In the genomic region with DNA sequence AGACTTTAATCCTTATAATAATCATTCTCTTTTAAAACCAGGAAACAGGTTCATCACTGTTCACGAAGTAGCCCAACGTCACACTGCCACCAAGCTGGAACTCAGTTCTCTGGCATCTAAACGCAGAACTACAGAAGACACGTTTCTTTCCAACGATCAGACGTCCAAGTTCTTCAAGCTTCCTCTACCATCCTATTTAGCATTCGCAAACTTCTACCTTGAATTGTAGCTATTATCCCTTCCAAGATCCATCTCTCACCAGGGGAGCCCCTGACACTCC, we compare ENCODE assay signal across 8 cellular contexts. TPM values are rescaled to one million over a fixed set of nuclear protein-coding genes. Genes with fewer than 3 reads are reported as not detected.
A peak's percentile ranks its signal among the peaks of the same experiment; 100 is the strongest.
DNase-seq lines count a peak whose midpoint lies in the region; ATAC-seq and TF ChIP-seq lines count a peak whose summit lies in the region.

No MANE protein-coding gene starts in this region.

- peak overlapping the region; percentile 100 for H2BK5ac ChIP-seq in trophoblast cell (ENCODE audit: low read depth, low read length, poor library complexity)

- H3K4me3 Mint-ChIP-seq in activated naive CD8-positive, alpha-beta T cell = peak overlapping the region; percentile 93

- H3K27me3 Mint-ChIP-seq in activated naive CD8-positive, alpha-beta T cell = no peaks in the 10 kb centered on the region

- H3K4me1 ChIP-seq in heart left ventricle (peaks cover 0 to 26% (median 10%) of the 10 kb centered on the region in 12 donors), trophoblast cell (ENCODE audit: control insufficient read depth in 1 of 2, insufficient read depth in 2 of 2, low read length in 2 of 2) (peaks cover 2 to 13% of the 10 kb centered on the region in 2 experiments)

- H3K27me3 ChIP-seq in heart left ventricle (no peaks in the 10 kb centered on the region), trophoblast cell (ENCODE audit: insufficient read depth, low read length) (no peaks in the 10 kb centered on the region)

- DNase-seq in A172 (ENCODE audit: low spot score) (peak; percentile 71), GM10266 (ENCODE audit: extremely low spot score) (peak; percentile 19), NCI-H460 (ENCODE audit: extremely low read depth, low read depth) (peak; percentile 47), heart left ventricle (peak in 3 of 5 donors; percentile 37 to 48 (median 38)), trophoblast cell (peak in 1 of 2 donors; percentile 34)
- no peak for DNase-seq in stimulated activated CD4-positive, alpha-beta T cell treated with anti-CD3 and anti-CD28 coated beads, Interleukin-4, amount 100 ng/mL, for 24 hours

- H2BK12ac ChIP-seq in trophoblast cell (ENCODE audit: low read length) = peak overlapping the region; percentile 98

- H3K79me1 ChIP-seq in trophoblast cell (ENCODE audit: low read length) = peaks cover 12% of the 10 kb centered on the region

- no peaks in the 10 kb centered on the region for H3K9me3 ChIP-seq in heart left ventricle
- H3K9me3 ChIP-seq in trophoblast cell (ENCODE audit: insufficient read depth, low read depth, low read length) = no peaks in the 10 kb centered on the region

- peak overlapping the region; percentile 90 to 97 (median 94) for H3K27ac ChIP-seq in heart left ventricle
- H3K27ac ChIP-seq in trophoblast cell (ENCODE audit: low read depth, low read length) = peak overlapping the region; percentile 98

- peak overlapping the region; percentile 94 for H3K4ac ChIP-seq in trophoblast cell (ENCODE audit: low read depth, low read length)

- peak overlapping the region; percentile 98 for H4K91ac ChIP-seq in trophoblast cell (ENCODE audit: low read depth, low read length)

- TF ChIP-seq CTCF in GM10266 (IDR thresholded peaks at IDR 0.05; ENCODE audit: control insufficient read depth, insufficient read depth, low read depth, missing control alignments) (no peak), heart left ventricle (IDR thresholded peaks at IDR 0.05) (peak in 5 of 12 donors; percentile 7 to 43 (median 35))

- intact Hi-C loops in heart left ventricle (cut with DNase I) = loop anchor here in 8 of 10 donors (1.0 to 10.0 kb wide), 6 partner anchors 26 to 766 kb away; a partner anchor contains a TSS

- H3K36me3 ChIP-seq in heart left ventricle (no peaks in the 10 kb centered on the region), trophoblast cell (ENCODE audit: control insufficient read depth in 1 of 2, insufficient read depth in 2 of 2, low read length in 2 of 2) (no peaks in the 10 kb centered on the region)

- H3K36me3 Mint-ChIP-seq in activated naive CD8-positive, alpha-beta T cell = peaks cover 2% of the 10 kb centered on the region

- H3K9me3 Mint-ChIP-seq in activated naive CD8-positive, alpha-beta T cell (ENCODE audit: low read depth) = no peaks in the 10 kb centered on the region

- peak overlapping the region; percentile 88 for H2AFZ ChIP-seq in trophoblast cell (ENCODE audit: insufficient read depth, low read length, poor library complexity)

- WGBS in heart left ventricle, 4 donors = 0 to 1% (median 0%) methylated on average over 6 to 7 of the region's 7 CpGs
- WGBS in trophoblast cell (ENCODE audit: extremely low coverage, insufficient coverage, insufficient read length) = no CpG with 5 or more reads among the region's 7 CpGs

- H3K4me1 Mint-ChIP-seq in activated naive CD8-positive, alpha-beta T cell (ENCODE audit: low read depth) = peaks cover 42% of the 10 kb centered on the region

- H3K18ac ChIP-seq in trophoblast cell (ENCODE audit: low read length) = peak overlapping the region; percentile 98

- peak overlapping the region; percentile 99 for H3K14ac ChIP-seq in trophoblast cell (ENCODE audit: low read length)

- peak overlapping the region; percentile 94 for H4K12ac ChIP-seq in trophoblast cell (ENCODE audit: low read depth, low read length)

- peaks cover 4% of the 10 kb centered on the region for H3K79me2 ChIP-seq in trophoblast cell (ENCODE audit: control insufficient read depth, insufficient read depth, low read length, poor library complexity)

- H3K27ac Mint-ChIP-seq in activated naive CD8-positive, alpha-beta T cell = peak overlapping the region; percentile 98

- H3K4me3 ChIP-seq in heart left ventricle (peak overlapping the region; percentile 68 to 95 (median 76)), trophoblast cell (ENCODE audit: low read depth, low read length) (peak overlapping the region; percentile 81)

- H2BK120ac ChIP-seq in trophoblast cell (ENCODE audit: insufficient read depth, low read length, poor library complexity) = peak overlapping the region; percentile 100

- no peak overlapping the region for H3K23ac ChIP-seq in trophoblast cell (ENCODE audit: low read length)

- peak overlapping the region; percentile 90 for H2AK5ac ChIP-seq in trophoblast cell (ENCODE audit: low read length)

- peak overlapping the region; percentile 99 for H4K8ac ChIP-seq in trophoblast cell (ENCODE audit: low read depth, low read length)

- ATAC-seq in HG02763 (IDR thresholded peaks at IDR 0.05; ENCODE audit: unreplicated experiment) (peak; percentile 21), heart left ventricle (peak; percentile 44 to 78 (median 62))

- TF ChIP-seq POLR2A in heart left ventricle (IDR thresholded peaks at IDR 0.05) = no peak

- peak overlapping the region; percentile 88 for H3K4me2 ChIP-seq in trophoblast cell (ENCODE audit: low read length)

- peak overlapping the region; percentile 77 for H3K9ac ChIP-seq in trophoblast cell (ENCODE audit: low read length)

RNA-seq across cellular contexts. Expression of a gene that starts 0.6 kb away (rescaled TPM):
- 4.3 and 5.9 TPM in 2 replicates for total RNA-seq in A172 (2014; rRNA removed; shearing (Covaris generic))
- 5.2 and 6.8 TPM in 2 replicates for total RNA-seq in NCI-H460 (2014; rRNA removed; shearing (Covaris generic))
- 3.8 and 11.5 TPM in 2 replicates for polyA plus RNA-seq in NCI-H460 (2014; cell fraction: nucleus; rRNA removed)
- 1 to 10 TPM; 2.7 to 6.0 (median 4.6) TPM for total RNA-seq in heart left ventricle
- 1 to 10 TPM; 1.8 to 3.0 TPM for polyA plus RNA-seq in heart left ventricle
- polyA plus RNA-seq in trophoblast cell (2013) = 2.7 and 3.1 TPM in 2 replicates

RNA-seq across cellular contexts. Expression of a gene that starts 27.2 kb away (rescaled TPM):
- 4,251 and 5,299 TPM in 2 replicates for total RNA-seq in A172 (2014; rRNA removed; shearing (Covaris generic))
- total RNA-seq in NCI-H460 (2014; rRNA removed; shearing (Covaris generic)) = 1,621 and 1,743 TPM in 2 replicates
- polyA plus RNA-seq in NCI-H460 (2014; cell fraction: nucleus; rRNA removed) = 1,624 and 3,069 TPM in 2 replicates
- 1,000 to 10,000 TPM in 1 of 9 donors, 100 to 1,000 TPM in 8; 249 to 1,163 (median 387) TPM for total RNA-seq in heart left ventricle
- 100 to 1,000 TPM; 267 to 456 TPM for polyA plus RNA-seq in heart left ventricle
- polyA plus RNA-seq in trophoblast cell (2013) = 408 and 429 TPM in 2 replicates
